In the genomic region with DNA sequence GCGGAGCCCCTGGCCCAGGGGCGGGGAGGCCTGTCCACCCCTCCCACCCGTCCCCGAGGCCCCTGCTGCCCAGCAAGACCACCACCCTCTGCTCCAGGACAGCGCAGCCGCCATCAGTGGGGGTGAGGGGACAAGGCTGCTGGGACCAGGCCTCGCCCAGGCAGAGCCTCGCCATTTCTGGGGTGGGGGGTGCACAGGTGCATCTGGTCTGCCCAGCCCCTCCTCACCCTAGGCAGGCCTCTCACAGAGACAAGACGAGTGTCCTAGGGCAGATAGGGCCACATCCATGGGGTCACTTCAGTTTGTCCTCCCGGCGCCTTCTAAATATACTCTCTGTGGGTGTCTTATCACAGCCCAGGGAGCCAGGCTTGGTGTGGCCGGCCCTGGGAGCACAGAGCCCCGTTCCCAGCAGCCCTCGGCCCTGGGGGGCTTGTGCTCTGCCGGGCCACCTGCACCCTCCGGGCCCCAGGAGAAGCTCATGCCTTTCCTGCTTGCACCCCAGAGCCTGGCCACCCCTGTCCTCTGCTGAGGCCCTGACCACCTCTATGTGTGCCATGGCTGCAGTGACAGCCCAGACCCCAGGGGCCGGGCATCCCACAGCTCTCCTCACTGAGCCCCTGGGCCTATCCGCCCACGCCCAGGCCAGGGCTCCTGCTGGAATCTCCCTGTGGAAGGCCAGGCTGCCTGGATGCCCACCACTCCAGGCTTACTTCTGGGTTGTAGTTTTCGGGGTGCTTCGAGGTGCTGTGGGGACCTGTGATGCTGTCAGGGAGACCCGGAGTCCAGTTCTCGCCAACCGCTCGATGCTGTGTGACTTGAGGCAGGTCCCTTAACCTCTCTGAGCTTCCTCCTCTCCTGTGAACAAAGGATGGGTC, we compare ENCODE assay signal across 13 cellular contexts.
DNase-seq lines count a peak whose midpoint lies in the region; ATAC-seq and TF ChIP-seq lines count a peak whose summit lies in the region.
"Had no signal": no experiment of that assay in that cellular context is flagged by ENCODE, and none has a peak within 500 bp of the region (broad histone marks: within the 10 kb centered on the region; RNA-seq: fewer than 3 reads in every experiment).

No MANE protein-coding gene starts in this region.

- H3K36me3 ChIP-seq in right lobe of liver, result no peaks in the 10 kb centered on the region
- H3K36me3 ChIP-seq: neural progenitor cell had no signal

- no peak overlapping the region for H3K27ac ChIP-seq in right lobe of liver
- H3K27ac ChIP-seq: neural progenitor cell had no signal

- H3K36me3 Mint-ChIP-seq in activated CD8-positive, alpha-beta memory T cell treated with anti-CD3 and anti-CD28 coated beads, Interleukin-2, amount 10 ng/mL, durations not matched to agents 7 days and 5 days, result no peaks in the 10 kb centered on the region
- no peaks in the 10 kb centered on the region for H3K36me3 Mint-ChIP-seq in chondrocyte (ENCODE audit: low read depth)
- no peaks in the 10 kb centered on the region for H3K36me3 Mint-ChIP-seq in stimulated activated effector memory CD8-positive, alpha-beta T cell treated with anti-CD3 and anti-CD28 coated beads, Interleukin-12 subunit alpha, Interleukin-12 subunit beta, amount 100 ng/mL, for 72 hours
- H3K36me3 Mint-ChIP-seq: neural progenitor cell had no signal

- H3K27ac Mint-ChIP-seq in activated CD8-positive, alpha-beta memory T cell treated with anti-CD3 and anti-CD28 coated beads, Interleukin-2, amount 10 ng/mL, durations not matched to agents 7 days and 5 days, result no peak overlapping the region
- no peak overlapping the region for H3K27ac Mint-ChIP-seq in chondrocyte (ENCODE audit: unreplicated experiment)
- H3K27ac Mint-ChIP-seq in stimulated activated effector memory CD8-positive, alpha-beta T cell treated with anti-CD3 and anti-CD28 coated beads, Interleukin-12 subunit alpha, Interleukin-12 subunit beta, amount 100 ng/mL, for 72 hours, result no peak overlapping the region
- H3K27ac Mint-ChIP-seq: neural progenitor cell had no signal

- no peak for ATAC-seq in activated CD8-positive, alpha-beta memory T cell treated with anti-CD3 and anti-CD28 coated beads, Interleukin-2, amount 10 ng/mL, durations not matched to agents 7 days and 5 days
- no peak for ATAC-seq in right lobe of liver
- no peak for ATAC-seq in stimulated activated effector memory CD8-positive, alpha-beta T cell treated with anti-CD3 and anti-CD28 coated beads, Interleukin-12 subunit alpha, Interleukin-12 subunit beta, amount 100 ng/mL, for 72 hours
- ATAC-seq in HG02973 (IDR thresholded peaks at IDR 0.05; ENCODE audit: unreplicated experiment), result no peak
- no peak for ATAC-seq in GM18867 (IDR thresholded peaks at IDR 0.05; ENCODE audit: unreplicated experiment)

- H3K27me3 Mint-ChIP-seq in activated CD8-positive, alpha-beta memory T cell treated with anti-CD3 and anti-CD28 coated beads, Interleukin-2, amount 10 ng/mL, durations not matched to agents 7 days and 5 days, result no peaks in the 10 kb centered on the region
- peaks cover 12% of the 10 kb centered on the region for H3K27me3 Mint-ChIP-seq in chondrocyte (ENCODE audit: low read depth)

- CTCF ChIA-PET in activated CD8-positive, alpha-beta memory T cell treated with anti-CD3 and anti-CD28 coated beads, Interleukin-2, amount 10 ng/mL, durations not matched to agents 7 days and 5 days (lab: Charles Lee), result no interaction called here

- TF ChIP-seq CTCF in chondrocyte (IDR thresholded peaks at IDR 0.05), result no peak
- TF ChIP-seq CTCF in right lobe of liver (IDR thresholded peaks at IDR 0.05), result no peak

- H3K9me3 Mint-ChIP-seq in activated CD8-positive, alpha-beta memory T cell treated with anti-CD3 and anti-CD28 coated beads, Interleukin-2, amount 10 ng/mL, durations not matched to agents 7 days and 5 days (ENCODE audit: low read depth), result no peaks in the 10 kb centered on the region
- no peaks in the 10 kb centered on the region for H3K9me3 Mint-ChIP-seq in chondrocyte (ENCODE audit: low read depth)
- H3K9me3 Mint-ChIP-seq in stimulated activated effector memory CD8-positive, alpha-beta T cell treated with anti-CD3 and anti-CD28 coated beads, Interleukin-12 subunit alpha, Interleukin-12 subunit beta, amount 100 ng/mL, for 72 hours, result no peaks in the 10 kb centered on the region
- H3K9me3 Mint-ChIP-seq: neural progenitor cell had no signal

- H3K9me3 ChIP-seq in right lobe of liver, result no peaks in the 10 kb centered on the region
- H3K9me3 ChIP-seq: Caco-2 had no signal

- H3K4me1 Mint-ChIP-seq in activated CD8-positive, alpha-beta memory T cell treated with anti-CD3 and anti-CD28 coated beads, Interleukin-2, amount 10 ng/mL, durations not matched to agents 7 days and 5 days, result no peaks in the 10 kb centered on the region
- no peaks in the 10 kb centered on the region for H3K4me1 Mint-ChIP-seq in chondrocyte (ENCODE audit: low read depth)
- peaks cover 5% of the 10 kb centered on the region for H3K4me1 Mint-ChIP-seq in stimulated activated effector memory CD8-positive, alpha-beta T cell treated with anti-CD3 and anti-CD28 coated beads, Interleukin-12 subunit alpha, Interleukin-12 subunit beta, amount 100 ng/mL, for 72 hours

- no peak for TF ChIP-seq POLR2A in right lobe of liver (IDR thresholded peaks at IDR 0.05)

- intact Hi-C loops in right lobe of liver (cut with DNase I), result loop anchor here in 1 of 2 donors (10.0 kb wide), 1 partner anchor 71 kb away; the partner anchor contains the start of genes KCNQ1 and TRPM5

- DNase-seq in activated CD8-positive, alpha-beta memory T cell treated with anti-CD3 and anti-CD28 coated beads, Interleukin-2, amount 10 ng/mL, durations not matched to agents 7 days and 5 days, result peak; percentile 34
- no peak for DNase-seq in activated CD8-positive, alpha-beta memory T cell treated with anti-CD3 and anti-CD28 coated beads for 24 hours
- DNase-seq in chondrocyte (ENCODE audit: low spot score) (peak; percentile 55), right lobe of liver (peak in 2 of 3 donors; percentile 15 to 38), NCI-H82 treated with DMSO at 0.1 percent for 48 hours (lab: John Stamatoyannopoulos, UW; ENCODE audit: unreplicated experiment) (no peak)
- DNase-seq in stimulated activated effector memory CD8-positive, alpha-beta T cell treated with anti-CD3 and anti-CD28 coated beads, Interleukin-12 subunit alpha, Interleukin-12 subunit beta, amount 100 ng/mL, for 72 hours (ENCODE audit: low spot score in 2 of 2), result peak; percentile 1 to 39
- DNase-seq: NCI-H1694; NCI-H526; stimulated activated CD4-positive, alpha-beta T cell treated with anti-CD3 and anti-CD28 coated beads, Interleukin-15, amount 100 ng/mL, for 24 hours had no signal

- H3K27me3 ChIP-seq in right lobe of liver, result no peaks in the 10 kb centered on the region

- no peaks in the 10 kb centered on the region for H3K4me1 ChIP-seq in right lobe of liver
- H3K4me1 ChIP-seq: neural progenitor cell had no signal

- no peak overlapping the region for H3K4me3 ChIP-seq in right lobe of liver
- H3K4me3 ChIP-seq: neural progenitor cell had no signal

- no peak overlapping the region for H3K4me3 Mint-ChIP-seq in activated CD8-positive, alpha-beta memory T cell treated with anti-CD3 and anti-CD28 coated beads, Interleukin-2, amount 10 ng/mL, durations not matched to agents 7 days and 5 days
- H3K4me3 Mint-ChIP-seq in chondrocyte (ENCODE audit: unreplicated experiment), result no peak overlapping the region
- H3K4me3 Mint-ChIP-seq in stimulated activated effector memory CD8-positive, alpha-beta T cell treated with anti-CD3 and anti-CD28 coated beads, Interleukin-12 subunit alpha, Interleukin-12 subunit beta, amount 100 ng/mL, for 72 hours, result no peak overlapping the region
- H3K4me3 Mint-ChIP-seq: neural progenitor cell had no signal

- 55% methylated on average over 4 of the region's 25 CpGs for WGBS in right lobe of liver (ENCODE audit: insufficient coverage, low coverage, low lambda C conversion rate, missing lambda C conversion rate)

Comparison
In these comparisons a context has a peak if more than half of its experiments do, and no peak if none do; other contexts are left out.
1. DNase-seq: peak in activated CD8-positive, alpha-beta memory T cell treated with anti-CD3 and anti-CD28 coated beads, Interleukin-2, amount 10 ng/mL, durations not matched to agents 7 days and 5 days (single experiment), chondrocyte (single experiment), right lobe of liver (2 of 3) and stimulated activated effector memory CD8-positive, alpha-beta T cell treated with anti-CD3 and anti-CD28 coated beads, Interleukin-12 subunit alpha, Interleukin-12 subunit beta, amount 100 ng/mL, for 72 hours (2 of 2); none in activated CD8-positive, alpha-beta memory T cell treated with anti-CD3 and anti-CD28 coated beads for 24 hours (single experiment) and NCI-H82 treated with DMSO at 0.1 percent for 48 hours (single experiment).